ENCODE assay signal across 1 cellular context in the genomic region with DNA sequence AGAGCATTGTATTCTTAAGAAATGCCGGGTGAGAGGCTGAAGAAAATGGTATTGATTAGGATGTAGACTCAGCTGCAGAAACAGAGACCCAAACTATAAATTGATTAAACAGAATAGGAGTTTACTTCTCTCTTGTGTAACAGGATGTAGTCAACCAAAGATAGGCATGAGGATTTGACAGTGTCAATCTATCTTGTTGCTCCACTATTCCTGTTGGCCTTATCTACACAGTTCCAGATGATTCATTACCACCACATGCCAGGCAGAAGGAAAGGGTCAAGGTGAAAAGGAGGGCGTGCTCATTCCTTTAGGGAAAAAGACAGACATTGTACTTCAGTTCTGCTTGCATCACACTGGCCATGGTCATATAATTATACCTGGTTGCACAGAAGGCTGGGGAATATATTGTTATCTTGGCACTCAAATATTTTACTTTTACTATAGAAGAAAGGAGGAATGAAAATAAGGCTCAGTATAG.
TF ChIP-seq lines count a peak whose summit lies in the region.

No MANE protein-coding gene starts in this region.

TF ChIP-seq in K562, 482 proteins besides CTCF, POLR2A, EP300 and RAD21 (continued from another document and continues in another):
- TF ChIP-seq, protein P1, sequence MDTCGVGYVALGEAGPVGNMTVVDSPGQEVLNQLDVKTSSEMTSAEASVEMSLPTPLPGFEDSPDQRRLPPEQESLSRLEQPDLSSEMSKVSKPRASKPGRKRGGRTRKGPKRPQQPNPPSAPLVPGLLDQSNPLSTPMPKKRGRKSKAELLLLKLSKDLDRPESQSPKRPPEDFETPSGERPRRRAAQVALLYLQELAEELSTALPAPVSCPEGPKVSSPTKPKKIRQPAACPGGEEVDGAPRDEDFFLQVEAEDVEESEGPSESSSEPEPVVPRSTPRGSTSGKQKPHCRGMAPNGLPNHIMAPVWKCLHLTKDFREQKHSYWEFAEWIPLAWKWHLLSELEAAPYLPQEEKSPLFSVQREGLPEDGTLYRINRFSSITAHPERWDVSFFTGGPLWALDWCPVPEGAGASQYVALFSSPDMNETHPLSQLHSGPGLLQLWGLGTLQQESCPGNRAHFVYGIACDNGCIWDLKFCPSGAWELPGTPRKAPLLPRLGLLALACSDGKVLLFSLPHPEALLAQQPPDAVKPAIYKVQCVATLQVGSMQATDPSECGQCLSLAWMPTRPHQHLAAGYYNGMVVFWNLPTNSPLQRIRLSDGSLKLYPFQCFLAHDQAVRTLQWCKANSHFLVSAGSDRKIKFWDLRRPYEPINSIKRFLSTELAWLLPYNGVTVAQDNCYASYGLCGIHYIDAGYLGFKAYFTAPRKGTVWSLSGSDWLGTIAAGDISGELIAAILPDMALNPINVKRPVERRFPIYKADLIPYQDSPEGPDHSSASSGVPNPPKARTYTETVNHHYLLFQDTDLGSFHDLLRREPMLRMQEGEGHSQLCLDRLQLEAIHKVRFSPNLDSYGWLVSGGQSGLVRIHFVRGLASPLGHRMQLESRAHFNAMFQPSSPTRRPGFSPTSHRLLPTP (IDR thresholded peaks at IDR 0.05; ENCODE audit: borderline replicate concordance, extremely low read depth, insufficient read length) = no peak
- peak; percentile 85 for TF ChIP-seq MEF2D (tag; conservative IDR thresholded peaks at IDR 0.05; ENCODE audit: low read depth)
- no peak for TF ChIP-seq E2F5 (CRISPR knock-in tag; IDR thresholded peaks at IDR 0.05)
- TF ChIP-seq TAF7 (tag; IDR thresholded peaks at IDR 0.05) = no peak
- no peak; the same call in 1 of the 2 replicates for TF ChIP-seq JUNB (CRISPR knock-in tag; conservative IDR thresholded peaks at IDR 0.05)
- TF ChIP-seq RBFOX2 (IDR thresholded peaks at IDR 0.05; ENCODE audit: low read depth, low read length) = no peak
- TF ChIP-seq SAFB2 (IDR thresholded peaks at IDR 0.05; ENCODE audit: borderline replicate concordance, low read depth, low read length, severe bottlenecking) = no peak
- no peak for TF ChIP-seq ZNF57 (CRISPR knock-in tag; IDR thresholded peaks at IDR 0.05)
- TF ChIP-seq HINFP (tag; conservative IDR thresholded peaks at IDR 0.05; ENCODE audit: low read depth) = no peak
- peak; percentile 90 for TF ChIP-seq GTF2E2 (tag; IDR thresholded peaks at IDR 0.05)
- TF ChIP-seq HDGF (IDR thresholded peaks at IDR 0.05) = no peak
- no peak for TF ChIP-seq SIX5 (IDR thresholded peaks at IDR 0.05; ENCODE audit: borderline replicate concordance in 1 of 2, insufficient read depth in 1 of 2, low read depth in 1 of 2, low read length in 2 of 2)
- TF ChIP-seq CEBPB (tag; IDR thresholded peaks at IDR 0.05) = peak; percentile 99
- TF ChIP-seq FOS (IDR thresholded peaks at IDR 0.05; ENCODE audit: extremely low read depth, insufficient read length) = peak; percentile 20
- no peak for TF ChIP-seq MCM3 (IDR thresholded peaks at IDR 0.05)
- peak; percentile 96 for TF ChIP-seq MTA2 (IDR thresholded peaks at IDR 0.05; ENCODE audit: low read depth)
- TF ChIP-seq, protein P2, sequence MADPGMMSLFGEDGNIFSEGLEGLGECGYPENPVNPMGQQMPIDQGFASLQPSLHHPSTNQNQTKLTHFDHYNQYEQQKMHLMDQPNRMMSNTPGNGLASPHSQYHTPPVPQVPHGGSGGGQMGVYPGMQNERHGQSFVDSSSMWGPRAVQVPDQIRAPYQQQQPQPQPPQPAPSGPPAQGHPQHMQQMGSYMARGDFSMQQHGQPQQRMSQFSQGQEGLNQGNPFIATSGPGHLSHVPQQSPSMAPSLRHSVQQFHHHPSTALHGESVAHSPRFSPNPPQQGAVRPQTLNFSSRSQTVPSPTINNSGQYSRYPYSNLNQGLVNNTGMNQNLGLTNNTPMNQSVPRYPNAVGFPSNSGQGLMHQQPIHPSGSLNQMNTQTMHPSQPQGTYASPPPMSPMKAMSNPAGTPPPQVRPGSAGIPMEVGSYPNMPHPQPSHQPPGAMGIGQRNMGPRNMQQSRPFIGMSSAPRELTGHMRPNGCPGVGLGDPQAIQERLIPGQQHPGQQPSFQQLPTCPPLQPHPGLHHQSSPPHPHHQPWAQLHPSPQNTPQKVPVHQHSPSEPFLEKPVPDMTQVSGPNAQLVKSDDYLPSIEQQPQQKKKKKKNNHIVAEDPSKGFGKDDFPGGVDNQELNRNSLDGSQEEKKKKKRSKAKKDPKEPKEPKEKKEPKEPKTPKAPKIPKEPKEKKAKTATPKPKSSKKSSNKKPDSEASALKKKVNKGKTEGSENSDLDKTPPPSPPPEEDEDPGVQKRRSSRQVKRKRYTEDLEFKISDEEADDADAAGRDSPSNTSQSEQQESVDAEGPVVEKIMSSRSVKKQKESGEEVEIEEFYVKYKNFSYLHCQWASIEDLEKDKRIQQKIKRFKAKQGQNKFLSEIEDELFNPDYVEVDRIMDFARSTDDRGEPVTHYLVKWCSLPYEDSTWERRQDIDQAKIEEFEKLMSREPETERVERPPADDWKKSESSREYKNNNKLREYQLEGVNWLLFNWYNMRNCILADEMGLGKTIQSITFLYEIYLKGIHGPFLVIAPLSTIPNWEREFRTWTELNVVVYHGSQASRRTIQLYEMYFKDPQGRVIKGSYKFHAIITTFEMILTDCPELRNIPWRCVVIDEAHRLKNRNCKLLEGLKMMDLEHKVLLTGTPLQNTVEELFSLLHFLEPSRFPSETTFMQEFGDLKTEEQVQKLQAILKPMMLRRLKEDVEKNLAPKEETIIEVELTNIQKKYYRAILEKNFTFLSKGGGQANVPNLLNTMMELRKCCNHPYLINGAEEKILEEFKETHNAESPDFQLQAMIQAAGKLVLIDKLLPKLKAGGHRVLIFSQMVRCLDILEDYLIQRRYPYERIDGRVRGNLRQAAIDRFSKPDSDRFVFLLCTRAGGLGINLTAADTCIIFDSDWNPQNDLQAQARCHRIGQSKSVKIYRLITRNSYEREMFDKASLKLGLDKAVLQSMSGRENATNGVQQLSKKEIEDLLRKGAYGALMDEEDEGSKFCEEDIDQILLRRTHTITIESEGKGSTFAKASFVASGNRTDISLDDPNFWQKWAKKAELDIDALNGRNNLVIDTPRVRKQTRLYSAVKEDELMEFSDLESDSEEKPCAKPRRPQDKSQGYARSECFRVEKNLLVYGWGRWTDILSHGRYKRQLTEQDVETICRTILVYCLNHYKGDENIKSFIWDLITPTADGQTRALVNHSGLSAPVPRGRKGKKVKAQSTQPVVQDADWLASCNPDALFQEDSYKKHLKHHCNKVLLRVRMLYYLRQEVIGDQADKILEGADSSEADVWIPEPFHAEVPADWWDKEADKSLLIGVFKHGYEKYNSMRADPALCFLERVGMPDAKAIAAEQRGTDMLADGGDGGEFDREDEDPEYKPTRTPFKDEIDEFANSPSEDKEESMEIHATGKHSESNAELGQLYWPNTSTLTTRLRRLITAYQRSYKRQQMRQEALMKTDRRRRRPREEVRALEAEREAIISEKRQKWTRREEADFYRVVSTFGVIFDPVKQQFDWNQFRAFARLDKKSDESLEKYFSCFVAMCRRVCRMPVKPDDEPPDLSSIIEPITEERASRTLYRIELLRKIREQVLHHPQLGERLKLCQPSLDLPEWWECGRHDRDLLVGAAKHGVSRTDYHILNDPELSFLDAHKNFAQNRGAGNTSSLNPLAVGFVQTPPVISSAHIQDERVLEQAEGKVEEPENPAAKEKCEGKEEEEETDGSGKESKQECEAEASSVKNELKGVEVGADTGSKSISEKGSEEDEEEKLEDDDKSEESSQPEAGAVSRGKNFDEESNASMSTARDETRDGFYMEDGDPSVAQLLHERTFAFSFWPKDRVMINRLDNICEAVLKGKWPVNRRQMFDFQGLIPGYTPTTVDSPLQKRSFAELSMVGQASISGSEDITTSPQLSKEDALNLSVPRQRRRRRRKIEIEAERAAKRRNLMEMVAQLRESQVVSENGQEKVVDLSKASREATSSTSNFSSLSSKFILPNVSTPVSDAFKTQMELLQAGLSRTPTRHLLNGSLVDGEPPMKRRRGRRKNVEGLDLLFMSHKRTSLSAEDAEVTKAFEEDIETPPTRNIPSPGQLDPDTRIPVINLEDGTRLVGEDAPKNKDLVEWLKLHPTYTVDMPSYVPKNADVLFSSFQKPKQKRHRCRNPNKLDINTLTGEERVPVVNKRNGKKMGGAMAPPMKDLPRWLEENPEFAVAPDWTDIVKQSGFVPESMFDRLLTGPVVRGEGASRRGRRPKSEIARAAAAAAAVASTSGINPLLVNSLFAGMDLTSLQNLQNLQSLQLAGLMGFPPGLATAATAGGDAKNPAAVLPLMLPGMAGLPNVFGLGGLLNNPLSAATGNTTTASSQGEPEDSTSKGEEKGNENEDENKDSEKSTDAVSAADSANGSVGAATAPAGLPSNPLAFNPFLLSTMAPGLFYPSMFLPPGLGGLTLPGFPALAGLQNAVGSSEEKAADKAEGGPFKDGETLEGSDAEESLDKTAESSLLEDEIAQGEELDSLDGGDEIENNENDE (IDR thresholded peaks at IDR 0.05; ENCODE audit: low read depth, low read length) = no peak
- TF ChIP-seq ARHGAP35 (IDR thresholded peaks at IDR 0.05; ENCODE audit: partially characterized antibody) = no peak
- TF ChIP-seq TRIM25 (IDR thresholded peaks at IDR 0.05; ENCODE audit: borderline replicate concordance) = no peak
- TF ChIP-seq PRPF4 (IDR thresholded peaks at IDR 0.05; ENCODE audit: insufficient read depth, low read depth, low read length, poor library complexity, severe bottlenecking) = no peak
- no peak for TF ChIP-seq XRCC4 (IDR thresholded peaks at IDR 0.05; ENCODE audit: extremely low read depth, insufficient read depth, insufficient read length)
- TF ChIP-seq ZNF239 (CRISPR knock-in tag; IDR thresholded peaks at IDR 0.05) = peak; percentile 39; the same call in 1 of the 2 replicates
- no peak for TF ChIP-seq SRSF9 (IDR thresholded peaks at IDR 0.05; ENCODE audit: borderline replicate concordance, low read depth, low read length)
- TF ChIP-seq, protein P3, sequence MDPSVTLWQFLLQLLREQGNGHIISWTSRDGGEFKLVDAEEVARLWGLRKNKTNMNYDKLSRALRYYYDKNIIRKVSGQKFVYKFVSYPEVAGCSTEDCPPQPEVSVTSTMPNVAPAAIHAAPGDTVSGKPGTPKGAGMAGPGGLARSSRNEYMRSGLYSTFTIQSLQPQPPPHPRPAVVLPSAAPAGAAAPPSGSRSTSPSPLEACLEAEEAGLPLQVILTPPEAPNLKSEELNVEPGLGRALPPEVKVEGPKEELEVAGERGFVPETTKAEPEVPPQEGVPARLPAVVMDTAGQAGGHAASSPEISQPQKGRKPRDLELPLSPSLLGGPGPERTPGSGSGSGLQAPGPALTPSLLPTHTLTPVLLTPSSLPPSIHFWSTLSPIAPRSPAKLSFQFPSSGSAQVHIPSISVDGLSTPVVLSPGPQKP (CRISPR knock-in tag; IDR thresholded peaks at IDR 0.05) = no peak
- TF ChIP-seq NCOA4 (IDR thresholded peaks at IDR 0.05; ENCODE audit: partially characterized antibody) = peak; percentile 79
- TF ChIP-seq NR4A1 (CRISPR knock-in tag; IDR thresholded peaks at IDR 0.05) = no peak
- peak; percentile 78; the same call in 1 of the 2 replicates for TF ChIP-seq NR4A1 (tag; IDR thresholded peaks at IDR 0.05)
- TF ChIP-seq C11orf30 (IDR thresholded peaks at IDR 0.05; ENCODE audit: low read depth) = no peak
- TF ChIP-seq TGIF2 (CRISPR knock-in tag; IDR thresholded peaks at IDR 0.05) = no peak
- TF ChIP-seq PURB (CRISPR knock-in tag; IDR thresholded peaks at IDR 0.05; ENCODE audit: low read depth) = no peak
- TF ChIP-seq U2AF2 (optimal IDR thresholded peaks at IDR 0.05; ENCODE audit: low read depth, low read length) = no peak
- no peak for TF ChIP-seq YBX1 (IDR thresholded peaks at IDR 0.05)
- peak; percentile 99 for TF ChIP-seq POLR2AphosphoS5 (IDR thresholded peaks at IDR 0.05; ENCODE audit: control insufficient read depth, insufficient read depth, low read depth, low read length)
- TF ChIP-seq ZNF384 (IDR thresholded peaks at IDR 0.05; ENCODE audit: low read depth, low read length) = no peak; the same call in 1 of the 2 replicates
- no peak for TF ChIP-seq DNMT1 (IDR thresholded peaks at IDR 0.05)
- TF ChIP-seq ZNF140 (CRISPR knock-in tag; IDR thresholded peaks at IDR 0.05) = no peak
- TF ChIP-seq KDM5B (IDR thresholded peaks at IDR 0.05; ENCODE audit: insufficient replicate concordance, low read depth, low read length) = no peak
- no peak for TF ChIP-seq ZNF324 (CRISPR knock-in tag; IDR thresholded peaks at IDR 0.05)
- TF ChIP-seq TBP (optimal IDR thresholded peaks at IDR 0.05; ENCODE audit: low read depth, low read length) = no peak
- no peak for TF ChIP-seq BRF2 (IDR thresholded peaks at IDR 0.05; ENCODE audit: borderline replicate concordance, insufficient read depth, insufficient read length)
- TF ChIP-seq NCOR1 (IDR thresholded peaks at IDR 0.05) = peak; percentile 98
- TF ChIP-seq NFRKB (IDR thresholded peaks at IDR 0.05; ENCODE audit: low read depth) = peak; percentile 49; the same call in 1 of the 2 replicates
- TF ChIP-seq ZBTB8A (IDR thresholded peaks at IDR 0.05; ENCODE audit: partially characterized antibody) = no peak
